ENCODE assay signal across 8 cellular contexts in genomic region chr2:97011977-97012569, GRCh38. TPM values are rescaled to one million over a fixed set of nuclear protein-coding genes. Genes with fewer than 3 reads are reported as not detected.
DNase-seq lines count a peak whose midpoint lies in the region; ATAC-seq and TF ChIP-seq lines count a peak whose summit lies in the region.

No MANE protein-coding gene starts in this region.

- no peak overlapping the region for H3K4me2 ChIP-seq in Loucy (ENCODE audit: low read depth, low read length, poor library complexity, severe bottlenecking)

- peak overlapping the region; percentile 55; the same call in 1 of the 2 replicates for H2AFZ ChIP-seq in Loucy (ENCODE audit: low read length)

- intact Hi-C loops in Right ventricle myocardium inferior (cut with DNase I), result loop anchor here (5.0 kb wide), 1 partner anchor 100 kb away; the partner anchor contains the start of gene ANKRD36

- H3K4me1 ChIP-seq in Loucy (ENCODE audit: insufficient read depth, low read length, poor library complexity, severe bottlenecking), result no peaks in the 10 kb centered on the region

- peak; percentile 65 for TF ChIP-seq CTCF in Loucy (conservative IDR thresholded peaks at IDR 0.05; ENCODE audit: low read length)

- H4K20me1 ChIP-seq in Loucy (ENCODE audit: insufficient read depth, low read length, poor library complexity, severe bottlenecking), result no peaks in the 10 kb centered on the region

- H3K4me3 ChIP-seq in Loucy (ENCODE audit: low read length, poor library complexity, severe bottlenecking) (no peak overlapping the region), skeletal muscle cell (ENCODE audit: low read depth, low read length) (no peak overlapping the region)

- H3K27me3 ChIP-seq in Loucy (ENCODE audit: insufficient read depth, low read length, poor library complexity, severe bottlenecking), result no peaks in the 10 kb centered on the region

- no peaks in the 10 kb centered on the region for H3K9me3 ChIP-seq in Loucy (ENCODE audit: insufficient read depth, low read depth, low read length)

- DNase-seq in SKM-1 treated with dmso at 0.1 percent for 144 hours (lab: John Stamatoyannopoulos, UW; ENCODE audit: unreplicated experiment), result peak; percentile 55
- DNase-seq in SKM-1 (lab: John Stamatoyannopoulos, UW; ENCODE audit: unreplicated experiment), result no peak
- DNase-seq in fibroblast of the conjunctiva (ENCODE audit: low read depth), result peak; percentile 60
- peak; percentile 22 for DNase-seq in skeletal muscle cell (ENCODE audit: low read depth)
- DNase-seq in Right ventricle myocardium inferior (ENCODE audit: missing footprints), result no peak

- no peaks in the 10 kb centered on the region for H3K9me2 ChIP-seq in Loucy (replicated peaks; ENCODE audit: low read depth, low read length)

- H3K9ac ChIP-seq in Loucy (ENCODE audit: low read depth, low read length, poor library complexity, severe bottlenecking), result no peak overlapping the region

- no peaks in the 10 kb centered on the region for H3K79me2 ChIP-seq in Loucy (ENCODE audit: insufficient read depth, low read length)

- peak; percentile 63 for ATAC-seq in SK-N-SH treated with all-trans-retinoic acid at 6 μM for 48 hours
- ATAC-seq in esophagus mucosa, result no peak
- no peak for ATAC-seq in Right ventricle myocardium inferior

- no peaks in the 10 kb centered on the region for H3K36me3 ChIP-seq in Loucy (ENCODE audit: insufficient read depth, low read length)

- H3F3A ChIP-seq in Loucy (ENCODE audit: low read depth), result no peaks in the 10 kb centered on the region

TF ChIP-seq in SK-N-SH treated with all-trans-retinoic acid at 6 μM for 48 hours, 23 proteins besides CTCF, POLR2A, EP300 and RAD21:
- TF ChIP-seq ZNF8 (CRISPR knock-in tag; IDR thresholded peaks at IDR 0.05) (no peak), ZFP3 (CRISPR knock-in tag; IDR thresholded peaks at IDR 0.05) (no peak), TCF4 (CRISPR knock-in tag; IDR thresholded peaks at IDR 0.05; ENCODE audit: borderline replicate concordance) (no peak), PATZ1 (CRISPR knock-in tag; IDR thresholded peaks at IDR 0.05; ENCODE audit: borderline replicate concordance) (no peak), CREB5 (CRISPR knock-in tag; IDR thresholded peaks at IDR 0.05; ENCODE audit: low read depth) (no peak), ISL1 (CRISPR knock-in tag; IDR thresholded peaks at IDR 0.05) (no peak), TSHZ2 (CRISPR knock-in tag; IDR thresholded peaks at IDR 0.05) (no peak), ZNF565 (CRISPR knock-in tag; conservative IDR thresholded peaks at IDR 0.05; ENCODE audit: low read depth) (no peak), CSDC2 (CRISPR knock-in tag; IDR thresholded peaks at IDR 0.05) (no peak), RARB (CRISPR knock-in tag; IDR thresholded peaks at IDR 0.05) (no peak), ZFP30 (CRISPR knock-in tag; IDR thresholded peaks at IDR 0.05) (no peak), OSR1 (CRISPR knock-in tag; IDR thresholded peaks at IDR 0.05) (no peak)
- TF ChIP-seq, protein P1, sequence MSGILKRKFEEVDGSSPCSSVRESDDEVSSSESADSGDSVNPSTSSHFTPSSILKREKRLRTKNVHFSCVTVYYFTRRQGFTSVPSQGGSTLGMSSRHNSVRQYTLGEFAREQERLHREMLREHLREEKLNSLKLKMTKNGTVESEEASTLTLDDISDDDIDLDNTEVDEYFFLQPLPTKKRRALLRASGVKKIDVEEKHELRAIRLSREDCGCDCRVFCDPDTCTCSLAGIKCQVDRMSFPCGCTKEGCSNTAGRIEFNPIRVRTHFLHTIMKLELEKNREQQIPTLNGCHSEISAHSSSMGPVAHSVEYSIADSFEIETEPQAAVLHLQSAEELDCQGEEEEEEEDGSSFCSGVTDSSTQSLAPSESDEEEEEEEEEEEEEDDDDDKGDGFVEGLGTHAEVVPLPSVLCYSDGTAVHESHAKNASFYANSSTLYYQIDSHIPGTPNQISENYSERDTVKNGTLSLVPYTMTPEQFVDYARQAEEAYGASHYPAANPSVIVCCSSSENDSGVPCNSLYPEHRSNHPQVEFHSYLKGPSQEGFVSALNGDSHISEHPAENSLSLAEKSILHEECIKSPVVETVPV (CRISPR knock-in tag; IDR thresholded peaks at IDR 0.05), result no peak

RNA-seq across cellular contexts. Expression of gene FAM178B, which starts 25.7 kb away (rescaled TPM):
- total RNA-seq in esophagus mucosa (0.44 TPM), Right ventricle myocardium inferior (not detected)

Comparison
In these comparisons a context has a peak if more than half of its experiments do, and no peak if none do; other contexts are left out.
1. DNase-seq: peak in SKM-1 treated with dmso at 0.1 percent for 144 hours (single experiment), fibroblast of the conjunctiva (single experiment) and skeletal muscle cell (single experiment); none in SKM-1 (single experiment) and Right ventricle myocardium inferior (single experiment).